ENCODE assay signal across 7 cellular contexts in the genomic region with DNA sequence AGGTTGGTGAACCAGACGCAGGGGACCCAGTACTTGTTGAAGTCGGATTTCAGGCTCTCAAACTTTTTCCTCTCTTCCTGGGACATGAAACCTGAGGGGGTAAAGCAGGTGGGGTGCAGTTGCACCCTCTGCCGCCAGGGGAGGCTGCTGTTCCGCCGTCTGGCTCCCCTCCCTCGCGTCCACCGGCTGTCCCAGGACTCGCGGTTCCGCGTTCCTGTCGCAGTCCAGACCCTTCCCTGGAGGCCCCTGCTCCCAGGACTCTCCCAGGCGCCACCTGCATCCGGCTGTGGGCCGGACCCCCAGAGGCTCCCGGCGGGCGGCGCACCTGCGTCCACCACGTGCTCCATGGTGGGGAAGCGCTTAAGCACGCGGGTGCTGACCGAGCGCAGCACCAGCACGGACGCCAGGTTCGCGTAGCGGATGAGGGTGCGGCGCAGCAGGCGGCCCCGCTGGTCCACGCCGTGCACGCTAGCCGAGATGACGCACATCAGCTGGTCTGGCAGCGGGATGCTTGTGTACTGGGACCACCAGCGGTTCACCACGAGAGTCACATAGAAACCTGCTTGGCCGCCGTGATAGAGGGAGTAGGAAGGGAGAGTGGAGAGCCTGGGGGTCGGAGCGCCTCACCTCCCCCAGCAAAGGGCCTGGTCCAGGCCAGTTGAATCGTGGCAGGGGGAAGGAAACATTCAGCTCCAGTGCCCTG. TPM values are rescaled to one million over a fixed set of nuclear protein-coding genes. Genes with fewer than 3 reads are reported as not detected.
DNase-seq lines count a peak whose midpoint lies in the region; ATAC-seq and TF ChIP-seq lines count a peak whose summit lies in the region.

No MANE protein-coding gene starts in this region.

- ATAC-seq in HG03520 (IDR thresholded peaks at IDR 0.05; ENCODE audit: unreplicated experiment): no peak

- TF ChIP-seq CTCF in GM13977 (IDR thresholded peaks at IDR 0.05; ENCODE audit: extremely low read depth, insufficient read depth, missing control alignments) (peak; percentile 92), WERI-Rb-1 (IDR thresholded peaks at IDR 0.05; ENCODE audit: low read depth, low read length) (peak; percentile 99)

- H3K36me3 ChIP-seq in WERI-Rb-1: peaks cover 5% of the 10 kb centered on the region; the same call in 1 of the 2 replicates

- no peaks in the 10 kb centered on the region for H3K9me3 ChIP-seq in WERI-Rb-1 (ENCODE audit: severe bottlenecking)

- in situ Hi-C loops in GM13977 (cut with MboI; ENCODE audit: low pct_unique_long_range_greater_than_20kb, low sequenced_read_pairs, unreplicated experiment): no loop called here

- H3K27ac ChIP-seq in WERI-Rb-1 (no peak overlapping the region), layer of hippocampus (ENCODE audit: low read depth, low read length) (peak overlapping the region; percentile 23)

- peak; percentile 81 for DNase-seq in GM13977 (ENCODE audit: low spot score)
- DNase-seq in HT-29 (ENCODE audit: low spot score): peak; percentile 86
- peak; percentile 70 for DNase-seq in WERI-Rb-1
- peak; percentile 76 for DNase-seq in central memory CD4-positive, alpha-beta T cell
- DNase-seq in stimulated activated CD4-positive, alpha-beta T cell treated with anti-CD3 and anti-CD28 coated beads, Interleukin-4, amount 100 ng/mL, for 1 hour: peak; percentile 81

- no peak overlapping the region for H3K4me3 ChIP-seq in WERI-Rb-1 (ENCODE audit: low read depth, low read length)

- H3K27me3 ChIP-seq in WERI-Rb-1 (ENCODE audit: insufficient read depth, low read depth, severe bottlenecking): no peaks in the 10 kb centered on the region
- no peaks in the 10 kb centered on the region for H3K27me3 ChIP-seq in layer of hippocampus (ENCODE audit: control insufficient read depth, insufficient read depth, low read length)

RNA-seq across cellular contexts. Expression of a gene that starts 1.7 kb away (rescaled TPM):
- 0.31 and 0.33 TPM in 2 replicates for total RNA-seq in HT-29 (2014; rRNA removed; shearing (Covaris generic))

RNA-seq across cellular contexts. Expression of a gene that starts 10.9 kb away (rescaled TPM):
- total RNA-seq in HT-29 (2014; rRNA removed; shearing (Covaris generic)): 1,326 and 1,606 TPM in 2 replicates

RNA-seq across cellular contexts. Expression of a gene that starts 13.9 kb away (rescaled TPM):
- total RNA-seq in HT-29 (2014; rRNA removed; shearing (Covaris generic)): 135 and 137 TPM in 2 replicates

RNA-seq across cellular contexts. Expression of a gene that starts 20.9 kb away (rescaled TPM):
- 3.4 and 10.4 TPM in 2 replicates for total RNA-seq in HT-29 (2014; rRNA removed; shearing (Covaris generic))

RNA-seq across cellular contexts. Expression of a gene that starts 22.0 kb away (rescaled TPM):
- 16.4 and 18.0 TPM in 2 replicates for total RNA-seq in HT-29 (2014; rRNA removed; shearing (Covaris generic))
